In genomic region chr18:43271593-43272432, GRCh38 we compare ENCODE assay signal across 8 cellular contexts. TPM values are rescaled to one million over a fixed set of nuclear protein-coding genes. Genes with fewer than 3 reads are reported as not detected.
A peak's percentile ranks its signal among the peaks of the same experiment; 100 is the strongest.
DNase-seq lines count a peak whose midpoint lies in the region; ATAC-seq and TF ChIP-seq lines count a peak whose summit lies in the region.

No MANE protein-coding gene starts in this region.

- DNase-seq in activated T-cell treated with anti-CD3 and anti-CD28 coated beads, Interleukin-2, amount 50 U/mL, for 72 hours, result peak; percentile 10 to 41
- DNase-seq in activated T-cell treated with anti-CD3 and anti-CD28 coated beads, Interleukin-2, amount 50 U/mL, for 24 hours, result no peak
- DNase-seq in SK-N-SH (peak; percentile 10), fibroblast of the conjunctiva (ENCODE audit: low read depth) (peak; percentile 37), retinal pigment epithelial cell (ENCODE audit: low read depth) (no peak)
- no peak for DNase-seq in activated CD8-positive, alpha-beta memory T cell treated with anti-CD3 and anti-CD28 coated beads for 24 hours

- no peaks in the 10 kb centered on the region for H3K27me3 Mint-ChIP-seq in activated T-cell treated with anti-CD3 and anti-CD28 coated beads, Interleukin-2, amount 50 U/mL, for 72 hours (ENCODE audit: low read depth)
- peaks cover under 1% of the 10 kb centered on the region for H3K27me3 Mint-ChIP-seq in activated T-cell treated with anti-CD3 and anti-CD28 coated beads, Interleukin-2, amount 50 U/mL, for 24 hours

- H3K4me3 Mint-ChIP-seq in activated T-cell treated with anti-CD3 and anti-CD28 coated beads, Interleukin-2, amount 50 U/mL, for 72 hours, result no peak overlapping the region
- no peak overlapping the region for H3K4me3 Mint-ChIP-seq in activated T-cell treated with anti-CD3 and anti-CD28 coated beads, Interleukin-2, amount 50 U/mL, for 24 hours

- no peaks in the 10 kb centered on the region for H3K36me3 ChIP-seq in SK-N-SH (replicated peaks in 1 of 2; ENCODE audit: control insufficient read depth in 1 of 2, insufficient read depth in 2 of 2, low read length in 1 of 2)

- POLR2A ChIA-PET in SK-N-SH (lab: Yijun Ruan, JAX), result no interaction called here

- H3F3A ChIP-seq in SK-N-SH (replicated peaks; ENCODE audit: insufficient read depth), result no peaks in the 10 kb centered on the region

- H3K4me1 ChIP-seq in SK-N-SH (ENCODE audit: control insufficient read depth in 1 of 2, insufficient read depth in 2 of 2, low read depth in 1 of 2, low read length in 1 of 2), result peaks cover 0 to 6% of the 10 kb centered on the region in 2 experiments; a peak in 1 of 4 replicates

- no peaks in the 10 kb centered on the region for H3K27me3 ChIP-seq in SK-N-SH (ENCODE audit: insufficient read depth)

- no peaks in the 10 kb centered on the region for H3K9me3 Mint-ChIP-seq in activated T-cell treated with anti-CD3 and anti-CD28 coated beads, Interleukin-2, amount 50 U/mL, for 72 hours
- no peaks in the 10 kb centered on the region for H3K9me3 Mint-ChIP-seq in activated T-cell treated with anti-CD3 and anti-CD28 coated beads, Interleukin-2, amount 50 U/mL, for 24 hours

- no peak overlapping the region for H3K27ac Mint-ChIP-seq in activated T-cell treated with anti-CD3 and anti-CD28 coated beads, Interleukin-2, amount 50 U/mL, for 72 hours
- no peak overlapping the region for H3K27ac Mint-ChIP-seq in activated T-cell treated with anti-CD3 and anti-CD28 coated beads, Interleukin-2, amount 50 U/mL, for 24 hours

- no peak overlapping the region for H3K9ac ChIP-seq in SK-N-SH

- ATAC-seq in activated T-cell treated with anti-CD3 and anti-CD28 coated beads, Interleukin-2, amount 50 U/mL, for 72 hours (replicated peaks in 1 of 2), result no peak
- peak; percentile 69 for ATAC-seq in GM21526 (IDR thresholded peaks at IDR 0.05; ENCODE audit: low FRiP score, unreplicated experiment)

- H3K27ac ChIP-seq in SK-N-SH (ENCODE audit: low read depth in 2 of 2, low read length in 1 of 2), result no peak overlapping the region

- H3K79me2 ChIP-seq in SK-N-SH (ENCODE audit: insufficient read depth), result no peaks in the 10 kb centered on the region

- no peaks in the 10 kb centered on the region for H4K20me1 ChIP-seq in SK-N-SH (ENCODE audit: insufficient read depth)

- TF ChIP-seq EP300 in Ishikawa (IDR thresholded peaks at IDR 0.05; ENCODE audit: borderline replicate concordance), result no peak
- TF ChIP-seq EP300 in SK-N-SH (IDR thresholded peaks at IDR 0.05; ENCODE audit: borderline replicate concordance in 1 of 2, low read depth in 1 of 2, low read length in 1 of 2), result no peak

- H3K4me3 ChIP-seq in SK-N-SH (ENCODE audit: low read depth in 2 of 2, low read length in 1 of 2) (no peak overlapping the region), retinal pigment epithelial cell (ENCODE audit: low read length) (no peak overlapping the region)

- H3K9me3 ChIP-seq in SK-N-SH, result no peaks in the 10 kb centered on the region

- peak; percentile 74 for TF ChIP-seq CTCF in SK-N-SH (IDR thresholded peaks at IDR 0.05)
- peak; percentile 73 for TF ChIP-seq CTCF in retinal pigment epithelial cell (conservative IDR thresholded peaks at IDR 0.05; ENCODE audit: low read depth, low read length)

- 20% methylated on average over 6 of the region's 6 CpGs for WGBS in SK-N-SH (ENCODE audit: low lambda C conversion rate)

- H3K36me3 Mint-ChIP-seq in activated T-cell treated with anti-CD3 and anti-CD28 coated beads, Interleukin-2, amount 50 U/mL, for 72 hours (ENCODE audit: insufficient read depth in 2 of 2), result no peaks in the 10 kb centered on the region
- no peaks in the 10 kb centered on the region for H3K36me3 Mint-ChIP-seq in activated T-cell treated with anti-CD3 and anti-CD28 coated beads, Interleukin-2, amount 50 U/mL, for 24 hours (ENCODE audit: low read depth)

- CTCF ChIA-PET in SK-N-SH (lab: Yijun Ruan, JAX), result interaction anchor here (0.6 to 5.5 kb wide), 58 partner anchors 9 to 1219 kb away, joined by 3 to 62 read pairs (median 3); no protein-coding TSS in a partner anchor

- no peaks in the 10 kb centered on the region; the same call in 1 of the 2 replicates for H3K9me2 ChIP-seq in SK-N-SH

- TF ChIP-seq RAD21 in Ishikawa (IDR thresholded peaks at IDR 0.05; ENCODE audit: low read depth) (peak; percentile 71), SK-N-SH (IDR thresholded peaks at IDR 0.05; ENCODE audit: low read length) (peak; percentile 89)

- no peak overlapping the region for H2AFZ ChIP-seq in SK-N-SH (ENCODE audit: low read depth)

- no peaks in the 10 kb centered on the region for H3K4me1 Mint-ChIP-seq in activated T-cell treated with anti-CD3 and anti-CD28 coated beads, Interleukin-2, amount 50 U/mL, for 72 hours (ENCODE audit: low read depth)
- H3K4me1 Mint-ChIP-seq in activated T-cell treated with anti-CD3 and anti-CD28 coated beads, Interleukin-2, amount 50 U/mL, for 24 hours (ENCODE audit: low read depth), result no peaks in the 10 kb centered on the region

- no peak overlapping the region for H3K4me2 ChIP-seq in SK-N-SH

TF ChIP-seq in Ishikawa, 13 proteins besides CTCF, POLR2A, EP300 and RAD21 (continues in another document):
- TF ChIP-seq ZBTB7A (IDR thresholded peaks at IDR 0.05; ENCODE audit: low read depth) (no peak), YY1 (IDR thresholded peaks at IDR 0.05; ENCODE audit: low read depth) (no peak), USF1 (IDR thresholded peaks at IDR 0.05) (no peak), TAF1 (IDR thresholded peaks at IDR 0.05; ENCODE audit: low read depth) (no peak), TCF12 (IDR thresholded peaks at IDR 0.05; ENCODE audit: low read depth) (no peak), TEAD4 (IDR thresholded peaks at IDR 0.05) (no peak), FOXM1 (IDR thresholded peaks at IDR 0.05; ENCODE audit: borderline replicate concordance, low read depth) (no peak), CEBPB (IDR thresholded peaks at IDR 0.05) (no peak), NFIC (IDR thresholded peaks at IDR 0.05) (no peak)

TF ChIP-seq in SK-N-SH, 30 proteins besides CTCF, POLR2A, EP300 and RAD21:
- TF ChIP-seq RFX5 (IDR thresholded peaks at IDR 0.05; ENCODE audit: low read length) (0 out of 2 replicates have a peak, but pooled peaks have one; percentile 21), SMC3 (IDR thresholded peaks at IDR 0.05; ENCODE audit: low read depth, low read length) (peak; percentile 69), SIN3A (IDR thresholded peaks at IDR 0.05; ENCODE audit: borderline replicate concordance, low read depth, low read length) (no peak)
TF ChIP-seq in SK-N-SH: peak in this region for 2.

RNA-seq across cellular contexts. Expression of gene SYT4, which starts 5.5 kb away (rescaled TPM):
- total RNA-seq in activated T-cell treated with anti-CD3 and anti-CD28 coated beads, Interleukin-2, amount 50 U/mL, for 72 hours, result not detected
- 0.44 and 1.3 TPM in 2 replicates for polyA plus RNA-seq in SK-N-SH (2012; rRNA removed)
- 2.9 and 3.9 TPM in 2 replicates for polyA plus RNA-seq in SK-N-SH (2012; cell fraction: cytosol; rRNA removed)
- 0.43 TPM in 2 replicates for polyA plus RNA-seq in SK-N-SH (2012; cell fraction: nucleus; rRNA removed)

Comparison
In these comparisons a context has a peak if more than half of its experiments do, and no peak if none do; other contexts are left out.
1. DNase-seq: peak in activated T-cell treated with anti-CD3 and anti-CD28 coated beads, Interleukin-2, amount 50 U/mL, for 72 hours (2 of 2), SK-N-SH (single experiment) and fibroblast of the conjunctiva (single experiment); none in activated T-cell treated with anti-CD3 and anti-CD28 coated beads, Interleukin-2, amount 50 U/mL, for 24 hours (single experiment), retinal pigment epithelial cell (single experiment) and activated CD8-positive, alpha-beta memory T cell treated with anti-CD3 and anti-CD28 coated beads for 24 hours (single experiment).